Comparison of ENCODE assay signal across 14 cellular contexts in the genomic region with DNA sequence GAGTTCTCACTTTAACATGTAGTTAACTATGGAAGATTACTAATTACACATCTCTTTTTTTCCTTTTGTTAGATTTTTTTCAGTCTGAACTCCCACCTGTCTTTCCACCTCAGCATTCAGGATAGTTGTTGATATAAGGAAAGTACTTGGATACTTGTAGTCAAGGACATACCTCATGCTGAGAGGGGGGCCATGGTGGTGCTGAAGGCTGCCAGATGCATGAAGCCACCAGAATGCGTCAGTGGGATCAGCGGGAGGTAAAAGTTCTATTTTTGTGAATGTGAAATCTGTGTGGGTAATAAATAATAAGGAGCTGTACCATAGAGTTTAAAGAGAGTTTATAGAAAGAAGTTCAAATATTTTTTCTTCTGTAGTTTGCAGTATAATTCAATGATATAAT. TPM values are rescaled to one million over a fixed set of nuclear protein-coding genes. Genes with fewer than 3 reads are reported as not detected.
"Had no signal": no experiment of that assay in that cellular context is flagged by ENCODE, and none has a peak within 500 bp of the region (broad histone marks: within the 10 kb centered on the region; RNA-seq: fewer than 3 reads in every experiment).

No MANE protein-coding gene starts in this region.

- H3K9me3 Mint-ChIP-seq: activated CD4-positive, alpha-beta T cell treated with anti-CD3 and anti-CD28 coated beads, Interleukin-2, amount 10 ng/mL, durations not matched to agents 7 days and 5 days; activated naive CD4-positive, alpha-beta T cell treated with anti-CD3 and anti-CD28 coated beads, Interleukin-2, amount 10 ng/mL, durations not matched to agents 7 days and 5 days; activated T-helper 17 cell treated with anti-CD3 and anti-CD28 coated beads, Interleukin-2, amount 50 U/mL, for 72 hours; type B pancreatic cell had no signal

- DNase-seq: activated CD4-positive, alpha-beta T cell treated with anti-CD3 and anti-CD28 coated beads, Interleukin-2, amount 10 ng/mL, durations not matched to agents 7 days and 5 days; activated naive CD4-positive, alpha-beta T cell treated with anti-CD3 and anti-CD28 coated beads, Interleukin-2, amount 10 ng/mL, durations not matched to agents 7 days and 5 days; activated T-cell treated with anti-CD3 and anti-CD28 coated beads for 4 hours; adrenal gland; left ventricle myocardium superior; mesendoderm; stimulated activated CD4-positive, alpha-beta T cell treated with anti-CD3 and anti-CD28 coated beads, Interleukin-2, amount 100 ng/mL, for 48 hours; stimulated activated naive CD4-positive, alpha-beta T cell treated with Interleukin-2 at 50 U/mL for 16 hours had no signal

- H3K27me3 Mint-ChIP-seq: activated CD4-positive, alpha-beta T cell treated with anti-CD3 and anti-CD28 coated beads, Interleukin-2, amount 10 ng/mL, durations not matched to agents 7 days and 5 days; activated naive CD4-positive, alpha-beta T cell treated with anti-CD3 and anti-CD28 coated beads, Interleukin-2, amount 10 ng/mL, durations not matched to agents 7 days and 5 days; type B pancreatic cell had no signal

- ATAC-seq: activated T-helper 17 cell treated with anti-CD3 and anti-CD28 coated beads, Interleukin-2, amount 50 U/mL, for 72 hours; left ventricle myocardium superior had no signal

- H3K27ac Mint-ChIP-seq: activated CD4-positive, alpha-beta T cell treated with anti-CD3 and anti-CD28 coated beads, Interleukin-2, amount 10 ng/mL, durations not matched to agents 7 days and 5 days; activated naive CD4-positive, alpha-beta T cell treated with anti-CD3 and anti-CD28 coated beads, Interleukin-2, amount 10 ng/mL, durations not matched to agents 7 days and 5 days; activated T-helper 17 cell treated with anti-CD3 and anti-CD28 coated beads, Interleukin-2, amount 50 U/mL, for 72 hours; type B pancreatic cell had no signal

- H3K4me3 Mint-ChIP-seq: activated CD4-positive, alpha-beta T cell treated with anti-CD3 and anti-CD28 coated beads, Interleukin-2, amount 10 ng/mL, durations not matched to agents 7 days and 5 days; activated naive CD4-positive, alpha-beta T cell treated with anti-CD3 and anti-CD28 coated beads, Interleukin-2, amount 10 ng/mL, durations not matched to agents 7 days and 5 days; activated T-helper 17 cell treated with anti-CD3 and anti-CD28 coated beads, Interleukin-2, amount 50 U/mL, for 72 hours; type B pancreatic cell had no signal

- H3K36me3 Mint-ChIP-seq: activated naive CD4-positive, alpha-beta T cell treated with anti-CD3 and anti-CD28 coated beads, Interleukin-2, amount 10 ng/mL, durations not matched to agents 7 days and 5 days; type B pancreatic cell had no signal

- H3K4me1 Mint-ChIP-seq: activated CD4-positive, alpha-beta T cell treated with anti-CD3 and anti-CD28 coated beads, Interleukin-2, amount 10 ng/mL, durations not matched to agents 7 days and 5 days; activated naive CD4-positive, alpha-beta T cell treated with anti-CD3 and anti-CD28 coated beads, Interleukin-2, amount 10 ng/mL, durations not matched to agents 7 days and 5 days; activated T-helper 17 cell treated with anti-CD3 and anti-CD28 coated beads, Interleukin-2, amount 50 U/mL, for 72 hours had no signal

RNA-seq across cellular contexts. Expression of gene NDST4, which starts 13.1 kb away (rescaled TPM):
- total RNA-seq: activated CD4-positive, alpha-beta T cell treated with anti-CD3 and anti-CD28 coated beads, Interleukin-2, amount 10 ng/mL, durations not matched to agents 7 days and 5 days; activated CD8-positive, alpha-beta memory T cell treated with anti-CD3 and anti-CD28 coated beads for 36 hours; activated T-helper 17 cell treated with anti-CD3 and anti-CD28 coated beads, Interleukin-2, amount 50 U/mL, for 72 hours; adrenal gland; breast epithelium; dermis microvascular lymphatic vessel endothelial cell; kidney epithelial cell; left ventricle myocardium superior had no signal
